Comparison of ENCODE assay signal across 32 cellular contexts in the genomic region with DNA sequence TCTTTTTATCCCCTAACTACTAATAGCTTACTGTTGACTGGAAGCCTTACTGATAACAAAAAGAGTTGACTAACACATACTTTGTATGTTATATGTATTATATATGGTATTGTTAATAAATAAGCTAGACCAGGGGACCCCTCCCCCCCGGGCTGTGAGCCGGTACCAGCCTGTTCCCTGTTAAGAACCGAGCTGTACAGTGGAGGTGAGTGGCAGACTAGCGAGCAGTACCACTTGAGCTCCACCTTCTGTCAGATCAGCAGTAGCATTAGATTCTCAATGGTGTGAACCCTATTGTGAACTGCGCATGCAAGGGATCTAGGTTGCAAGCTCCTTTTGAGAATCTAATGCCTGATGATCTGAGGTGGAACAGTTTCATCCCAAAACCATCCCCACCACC.
"Had no signal": no experiment of that assay in that cellular context is flagged by ENCODE, and none has a peak within 500 bp of the region (broad histone marks: within the 10 kb centered on the region; RNA-seq: fewer than 3 reads in every experiment).

No MANE protein-coding gene starts in this region.

- H3K9me2 ChIP-seq: SK-N-SH had no signal

- H3K9ac ChIP-seq: SK-N-SH had no signal

- H3K27ac ChIP-seq: PC-9, SJSA1 had no signal

- DNase-seq: Kasumi-1, MG63, NCI-H1048, NCI-H1092 treated with DMSO at 0.1 percent for 48 hours, NCI-H1105 treated with DMSO at 0.1 percent for 48 hours, NCI-H1417, NCI-H1436, NCI-H146, NCI-H1694, NCI-H187, NCI-H1930, NCI-H2029 treated with DMSO at 0.1 percent for 48 hours, NCI-H2081 treated with DMSO at 0.1 percent for 48 hours, NCI-H2107, NCI-H2171, NCI-H226, NCI-H446 treated with DMSO at 0.1 percent for 48 hours, NCI-H510A, NCI-H524, NCI-H526, NCI-H69, NCI-H748 treated with DMSO at 0.1 percent for 48 hours, NCI-H82, Right ventricle myocardium superior, SHP77 treated with DMSO at 0.1 percent for 48 hours, SK-N-SH, SW 1271, T-helper 1 cell had no signal

- H3K9me3 ChIP-seq: MG63, SJSA1, SK-N-SH had no signal

- H3K4me3 ChIP-seq: MG63, PC-9, SJSA1 had no signal

- H3K27me3 ChIP-seq: MG63, SJSA1 had no signal

- H3K36me3 ChIP-seq: MG63, SJSA1 had no signal

- FAIRE-seq: RCC 7860 had no signal

- ATAC-seq: Panc1 had no signal

- H3K4me1 ChIP-seq: SJSA1 had no signal

- H3K4me2 ChIP-seq: PC-9, SK-N-SH had no signal

- H2AFZ ChIP-seq: PC-9 had no signal
